Comparison of ENCODE assay signal across 15 cellular contexts in genomic region chr10:31383810-31384588, GRCh38.
A peak's percentile ranks its signal among the peaks of the same experiment; 100 is the strongest.
DNase-seq lines count a peak whose midpoint lies in the region; ATAC-seq, FAIRE-seq and TF ChIP-seq lines count a peak whose summit lies in the region.
"Had no signal": no experiment of that assay in that cellular context is flagged by ENCODE, and none has a peak within 500 bp of the region (broad histone marks: within the 10 kb centered on the region; RNA-seq: fewer than 3 reads in every experiment).

No MANE protein-coding gene starts in this region.

- FAIRE-seq in small intestine (lab: Jason Lieb, UNC), result no peak

- H3K4me1 ChIP-seq in small intestine (ENCODE audit: control insufficient read depth in 2 of 2, insufficient read depth in 1 of 2, low read depth in 1 of 2, low read length in 1 of 2), result no peaks in the 10 kb centered on the region
- H3K4me1 ChIP-seq: BLaER1 treated with 17β-estradiol and CSF1 and Interleukin-3, amounts not matched to agents 10 nM and 100 nM; SJSA1; vagina had no signal

- no peaks in the 10 kb centered on the region for H3K36me3 ChIP-seq in small intestine (ENCODE audit: control insufficient read depth in 2 of 2, insufficient read depth in 2 of 2, low read length in 2 of 2)
- H3K36me3 ChIP-seq: BLaER1 treated with 17β-estradiol and CSF1 and Interleukin-3, amounts not matched to agents 10 nM and 100 nM; vagina had no signal

- CTCF ChIA-PET in GM10248 (lab: Yijun Ruan, JAX), result interaction anchor here (1.0 to 1.7 kb wide), 6 partner anchors 9 to 352 kb away, joined by 3 to 5 read pairs (median 3); partner anchors contain the start of gene ZNF438
- CTCF ChIA-PET in RWPE1 (lab: Yijun Ruan, JAX), result no interaction called here

- H3K27ac ChIP-seq in small intestine (ENCODE audit: low read depth in 1 of 2, low read length in 1 of 2) (no peak overlapping the region), RWPE1 (no peak overlapping the region)
- H3K27ac ChIP-seq: BLaER1 treated with 17β-estradiol and CSF1 and Interleukin-3, amounts not matched to agents 10 nM and 100 nM; SJSA1; vagina had no signal

- POLR2A ChIA-PET in GM10248 (lab: Yijun Ruan, JAX) (interaction anchor here (0.6 to 1.4 kb wide), 4 partner anchors 9 to 321 kb away, joined by 3 to 8 read pairs (median 5); partner anchors contain the start of gene ZEB1), RWPE1 (lab: Yijun Ruan, JAX; ENCODE audit: low non-redundant PET) (no interaction called here)

- DNase-seq in GM10248 (ENCODE audit: extremely low spot score), result peak; percentile 66
- DNase-seq in GM19238 (ENCODE audit: insufficient read length, low spot score), result peak; percentile 27
- DNase-seq in small intestine, result no peak
- no peak for DNase-seq in NCI-H226
- DNase-seq in RWPE1 (ENCODE audit: low spot score), result no peak
- DNase-seq in activated CD4-positive, alpha-beta T cell treated with anti-CD3 and anti-CD28 coated beads, Interleukin-2, amount 50 U/mL, for 4 hours, result no peak
- DNase-seq: activated CD8-positive, alpha-beta memory T cell treated with anti-CD3 and anti-CD28 coated beads, Interleukin-2, amount 50 U/mL, for 48 hours; NCI-H187; stimulated activated CD4-positive, alpha-beta T cell treated with anti-CD3 and anti-CD28 coated beads, Interleukin-2, amount 100 ng/mL, for 24 hours had no signal

- H3K27me3 ChIP-seq in small intestine (ENCODE audit: control insufficient read depth in 2 of 2, insufficient read depth in 2 of 2, low read length in 2 of 2), result no peaks in the 10 kb centered on the region
- H3K27me3 ChIP-seq: BLaER1 treated with 17β-estradiol and CSF1 and Interleukin-3, amounts not matched to agents 10 nM and 100 nM; SJSA1; vagina had no signal

- no peak overlapping the region for H3K4me3 ChIP-seq in small intestine (ENCODE audit: low read depth in 1 of 2, low read length in 2 of 2)
- H3K4me3 ChIP-seq: BLaER1 treated with 17β-estradiol and CSF1 and Interleukin-3, amounts not matched to agents 10 nM and 100 nM; SJSA1; vagina had no signal

- ATAC-seq in HG02763 (IDR thresholded peaks at IDR 0.05; ENCODE audit: unreplicated experiment) (peak; percentile 97), HG03571 (IDR thresholded peaks at IDR 0.05; ENCODE audit: unreplicated experiment) (peak; percentile 95)
- ATAC-seq: HCT116 had no signal

- TF ChIP-seq CTCF in GM10248 (IDR thresholded peaks at IDR 0.05; ENCODE audit: control extremely low read depth, extremely low read depth, low read depth, missing control alignments) (no peak), RWPE1 (conservative IDR thresholded peaks at IDR 0.05; ENCODE audit: low read depth) (no peak)

- no peaks in the 10 kb centered on the region for H3K9me3 ChIP-seq in small intestine (ENCODE audit: control insufficient read depth, low read depth)
- H3K9me3 ChIP-seq: BLaER1 treated with 17β-estradiol and CSF1 and Interleukin-3, amounts not matched to agents 10 nM and 100 nM; SJSA1; vagina had no signal

- WGBS in small intestine, 3 donors, result 81 to 91% (median 89%) methylated on average over 8 of the region's 8 CpGs

Comparison
In these comparisons a context has a peak if more than half of its experiments do, and no peak if none do; other contexts are left out.
1. DNase-seq: peak in GM10248 (single experiment) and GM19238 (single experiment); none in small intestine (single experiment), NCI-H226 (single experiment), RWPE1 (single experiment) and activated CD4-positive, alpha-beta T cell treated with anti-CD3 and anti-CD28 coated beads, Interleukin-2, amount 50 U/mL, for 4 hours (0 of 2).